Comparison of ENCODE assay signal across 8 cellular contexts in the genomic region with DNA sequence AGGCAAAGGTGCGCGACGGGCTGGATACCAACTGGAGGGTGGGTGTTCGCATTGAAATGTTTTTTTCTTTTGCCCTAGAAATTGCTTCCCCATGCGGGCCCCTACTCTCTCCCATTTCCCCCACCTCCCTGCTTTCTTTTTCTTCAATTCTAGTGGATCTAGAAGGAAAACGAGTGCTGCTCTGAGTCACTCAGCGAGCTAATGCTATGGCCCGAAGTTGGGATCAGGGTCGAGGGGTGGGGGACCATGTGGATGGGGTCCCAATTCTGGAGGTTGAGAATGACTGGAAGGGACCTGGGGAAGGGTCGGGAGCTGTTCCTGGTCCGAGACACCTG.
DNase-seq lines count a peak whose midpoint lies in the region; ATAC-seq and TF ChIP-seq lines count a peak whose summit lies in the region.

No MANE protein-coding gene starts in this region.

- TF ChIP-seq CTCF in GM12875 (IDR thresholded peaks at IDR 0.05; ENCODE audit: borderline replicate concordance, insufficient read depth, low read depth, low read length): no peak

- H3K4me3 ChIP-seq in GM12875 (ENCODE audit: low read depth, low read length) (peak overlapping the region; percentile 33), iPS DF 6.9 (ENCODE audit: low read length) (peak overlapping the region; percentile 98; the same call in 1 of the 2 replicates), skeletal muscle tissue (ENCODE audit: low read length in 3 of 3) (peak overlapping the region; percentile 60 to 73 (median 63))

- H3K9ac ChIP-seq in skeletal muscle tissue (ENCODE audit: low read depth in 1 of 3, low read length in 3 of 3): no peak overlapping the region

- H3K4me1 ChIP-seq in iPS DF 6.9 (ENCODE audit: control insufficient read depth, insufficient read depth, low read length) (peaks cover 2% of the 10 kb centered on the region), skeletal muscle tissue (ENCODE audit: control insufficient read depth in 3 of 3, insufficient read depth in 3 of 3, low read length in 3 of 3) (peaks cover 13 to 19% (median 14%) of the 10 kb centered on the region in 3 donors)

- no peak for ATAC-seq in HG03159 (IDR thresholded peaks at IDR 0.05; ENCODE audit: unreplicated experiment)
- no peak for ATAC-seq in GM21367 (IDR thresholded peaks at IDR 0.05; ENCODE audit: unreplicated experiment)
- no peak for ATAC-seq in GM21576 (IDR thresholded peaks at IDR 0.05; ENCODE audit: unreplicated experiment)

- H3K27me3 ChIP-seq in iPS DF 6.9 (ENCODE audit: control insufficient read depth, insufficient read depth, low read length): no peaks in the 10 kb centered on the region
- H3K27me3 ChIP-seq in skeletal muscle tissue (ENCODE audit: control insufficient read depth in 3 of 3, insufficient read depth in 3 of 3, low read length in 3 of 3): peaks cover 38 to 45% (median 39%) of the 10 kb centered on the region in 3 donors

- DNase-seq in astrocyte of the hippocampus (ENCODE audit: low read depth, low spot score) (peak; percentile 57), iPS DF 6.9 (ENCODE audit: low read depth, low spot score) (no peak), T-helper 9 cell (no peak)

- H3K36me3 ChIP-seq in iPS DF 6.9 (ENCODE audit: control insufficient read depth, insufficient read depth, low read length) (no peaks in the 10 kb centered on the region), skeletal muscle tissue (ENCODE audit: control insufficient read depth in 3 of 3, insufficient read depth in 3 of 3, low read length in 3 of 3) (no peaks in the 10 kb centered on the region)

- WGBS in iPS DF 6.9 (ENCODE audit: insufficient coverage, insufficient read length): no CpG with 5 or more reads among the region's 11 CpGs

- H3K9me3 ChIP-seq in iPS DF 6.9 (ENCODE audit: control insufficient read depth, insufficient read depth, low read length): no peaks in the 10 kb centered on the region
- H3K9me3 ChIP-seq in skeletal muscle tissue (ENCODE audit: control insufficient read depth in 3 of 3, low read length in 3 of 3): no peaks in the 10 kb centered on the region

- H3K27ac ChIP-seq in iPS DF 6.9 (ENCODE audit: low read length): peak overlapping the region; percentile 1
- H3K27ac ChIP-seq in skeletal muscle tissue (ENCODE audit: low read depth, low read length): no peak overlapping the region

Comparison
In these comparisons a context has a peak if more than half of its experiments do, and no peak if none do; other contexts are left out.
1. H3K4me3 ChIP-seq: peak in every context shown above with its lines; median percentile 98 in iPS DF 6.9; 63 in skeletal muscle tissue; 33 in GM12875.